Comparison of ENCODE assay signal across 19 cellular contexts in the genomic region with DNA sequence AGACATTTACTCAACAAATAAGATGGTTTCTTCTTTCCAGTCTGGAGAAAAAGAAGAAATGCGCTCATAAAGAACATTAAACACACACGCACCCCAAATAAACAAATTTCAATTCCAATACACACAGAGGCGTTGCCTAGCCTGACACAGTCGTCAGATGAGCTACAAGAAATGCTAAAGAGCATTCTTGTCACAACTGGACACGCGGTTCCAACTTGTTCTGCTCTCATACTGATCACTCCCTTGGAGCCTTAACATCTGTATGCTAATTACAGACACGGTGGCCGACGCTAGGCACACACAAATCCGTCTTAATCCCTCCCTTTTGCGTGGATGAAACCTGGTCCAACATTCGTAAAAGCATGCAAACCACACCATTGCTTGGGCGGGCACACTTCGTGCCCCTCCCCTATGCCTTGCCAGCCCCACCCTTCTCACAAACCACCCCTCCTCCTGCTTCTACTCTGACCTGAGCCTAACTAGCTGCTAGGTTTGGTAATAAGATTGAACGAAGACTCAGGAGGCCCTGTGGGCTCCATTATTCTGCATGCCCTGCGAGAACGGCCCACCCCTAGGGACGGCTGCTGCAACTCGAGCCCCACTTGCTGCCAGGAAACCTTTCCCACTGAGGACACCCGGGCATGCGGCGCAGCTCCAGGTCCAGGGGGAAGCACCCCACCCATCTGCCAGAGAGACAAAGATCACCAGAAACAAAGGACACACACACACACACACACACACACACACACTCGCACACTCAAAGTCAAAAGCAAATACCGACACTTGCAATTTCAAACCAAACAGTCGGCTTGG. TPM values are rescaled to one million over a fixed set of nuclear protein-coding genes. Genes with fewer than 3 reads are reported as not detected.
DNase-seq lines count a peak whose midpoint lies in the region; ATAC-seq, FAIRE-seq and TF ChIP-seq lines count a peak whose summit lies in the region.
"Had no signal": no experiment of that assay in that cellular context is flagged by ENCODE, and none has a peak within 500 bp of the region (broad histone marks: within the 10 kb centered on the region; RNA-seq: fewer than 3 reads in every experiment).

No MANE protein-coding gene starts in this region.

- TF ChIP-seq CTCF in HepG2 (CRISPR knock-in tag; IDR thresholded peaks at IDR 0.05) (no peak), right lobe of liver (IDR thresholded peaks at IDR 0.05) (no peak)

- H2AFZ ChIP-seq in HepG2 (ENCODE audit: low read length): no peak overlapping the region

- H3K9me3 ChIP-seq in HepG2 (ENCODE audit: low read length) (no peaks in the 10 kb centered on the region), right lobe of liver (no peaks in the 10 kb centered on the region), iPS-20b (ENCODE audit: insufficient read depth, low read depth, low read length) (no peaks in the 10 kb centered on the region)
- H3K9me3 ChIP-seq: Peyer's patch, psoas muscle had no signal

- no peak for FAIRE-seq in HepG2 (lab: Jason Lieb, UNC)
- FAIRE-seq: D721Med, GM12891, keratinocyte had no signal

- H3K9ac ChIP-seq in HepG2 (ENCODE audit: insufficient read depth, low read depth, low read length) (no peak overlapping the region), iPS-20b (ENCODE audit: low read depth, low read length) (no peak overlapping the region)

- intact Hi-C loops in HepG2 (cut with micrococcal nuclease; ENCODE audit: unreplicated experiment): loop anchor here (2.0 kb wide), 1 partner anchor 49 kb away; no protein-coding TSS in a partner anchor
- intact Hi-C loops in right lobe of liver (cut with DNase I): no loop called here
- intact Hi-C loops in Right ventricle myocardium superior (cut with DNase I): no loop called here

- ATAC-seq in HepG2 (no peak; the same call in 2 of the 3 replicates), right lobe of liver (no peak), Right ventricle myocardium superior (ENCODE audit: poor library complexity) (no peak), GM21825 (IDR thresholded peaks at IDR 0.05; ENCODE audit: unreplicated experiment) (no peak), GM21423 (IDR thresholded peaks at IDR 0.05; ENCODE audit: unreplicated experiment) (no peak)
- ATAC-seq: psoas muscle had no signal

- TF ChIP-seq EP300 in HepG2 (IDR thresholded peaks at IDR 0.05; ENCODE audit: low read depth in 2 of 2, low read length in 2 of 2): no peak
- TF ChIP-seq EP300 in HepG2 (CRISPR knock-in tag; IDR thresholded peaks at IDR 0.05; ENCODE audit: borderline replicate concordance): no peak

- DNase-seq in HepG2 (ENCODE audit: low spot score) (no peak), right lobe of liver (no peak), SW480 (ENCODE audit: low spot score) (peak; percentile 17), GM19238 (ENCODE audit: insufficient read length, low spot score) (no peak), Right ventricle myocardium superior (no peak)
- DNase-seq: activated CD4-positive, alpha-beta T cell treated with anti-CD3 and anti-CD28 coated beads for 4 hours; activated T-cell treated with anti-CD3 and anti-CD28 coated beads, Interleukin-2, amount 50 U/mL, for 48 hours; amniotic stem cell; cortex of kidney; NCI-H446; Peyer's patch; psoas muscle had no signal

- no peak overlapping the region for H3K27ac ChIP-seq in HepG2 (ENCODE audit: extremely low read length, insufficient read depth, low read length)
- no peak overlapping the region for H3K27ac ChIP-seq in right lobe of liver
- no peak overlapping the region for H3K27ac ChIP-seq in iPS-20b (ENCODE audit: low read length)
- H3K27ac ChIP-seq: Peyer's patch, psoas muscle had no signal

- no TSS peak for BruUV-seq in HepG2 (replicated peaks; lab: Mats Ljungman, UMichigan)

- TF ChIP-seq RAD21 in HepG2 (CRISPR knock-in tag; IDR thresholded peaks at IDR 0.05): no peak

- no peaks in the 10 kb centered on the region for H4K20me1 ChIP-seq in HepG2 (ENCODE audit: insufficient read depth, low read length)

- no peaks in the 10 kb centered on the region for H3K79me2 ChIP-seq in HepG2 (ENCODE audit: insufficient read depth, low read length)

- H3K27me3 ChIP-seq in HepG2 (ENCODE audit: control insufficient read depth in 1 of 2, insufficient read depth in 2 of 2, low read length in 2 of 2) (peaks cover 5 to 67% of the 10 kb centered on the region in 2 experiments; a peak in 4 of 5 replicates), right lobe of liver (peaks cover 0 to 12% of the 10 kb centered on the region in 2 donors), iPS-20b (ENCODE audit: insufficient read depth, low read length) (peaks cover 92% of the 10 kb centered on the region)

- no peak overlapping the region for H3K4me2 ChIP-seq in HepG2 (ENCODE audit: low read depth, low read length)

- H3K36me3 ChIP-seq in HepG2 (replicated peaks in 1 of 2; ENCODE audit: control insufficient read depth in 1 of 2, insufficient read depth in 2 of 2, low read length in 2 of 2) (no peaks in the 10 kb centered on the region), right lobe of liver (no peaks in the 10 kb centered on the region), iPS-20b (ENCODE audit: insufficient read depth, low read depth, low read length) (no peaks in the 10 kb centered on the region)
- H3K36me3 ChIP-seq: Peyer's patch had no signal

- TF ChIP-seq POLR2A in HepG2 (IDR thresholded peaks at IDR 0.05; ENCODE audit: insufficient read depth in 1 of 2, low read depth in 2 of 2, low read length in 2 of 2) (no peak), right lobe of liver (IDR thresholded peaks at IDR 0.05) (no peak)

- CTCF ChIA-PET in HepG2 (lab: Yijun Ruan, JAX; ENCODE audit: low intra/inter-chr PET ratio, low total read pairs): no interaction called here

- 0 out of 2 replicates have a peak, but pooled peaks cover 8% of the 10 kb centered on the region for H3K4me1 ChIP-seq in HepG2 (ENCODE audit: insufficient read depth, low read length)
- peaks cover 0 to 11% (median 0%) of the 10 kb centered on the region in 4 donors for H3K4me1 ChIP-seq in right lobe of liver
- 0 out of 2 replicates have a peak, but pooled peaks cover 5% of the 10 kb centered on the region for H3K4me1 ChIP-seq in iPS-20b (ENCODE audit: insufficient read depth, low read length)
- H3K4me1 ChIP-seq: psoas muscle had no signal

- in situ Hi-C loops in HepG2 (cut with HindIII; ENCODE audit: extremely low pct_ligation_motif_present, low pct_unique_long_range_greater_than_20kb): no loop called here

- H3K4me3 ChIP-seq in HepG2 (replicated peaks in 1 of 3; ENCODE audit: insufficient read depth in 1 of 3, low read depth in 2 of 3, low read length in 3 of 3) (no peak overlapping the region), right lobe of liver (no peak overlapping the region), iPS-20b (ENCODE audit: low read length) (peak overlapping the region; percentile 75; the same call in 1 of the 2 replicates)

- 36% methylated on average over 15 of the region's 25 CpGs for whole genome bisulfite sequencing in HepG2 (ENCODE audit: low lambda C conversion rate)
- 26% methylated on average over 21 of the region's 25 CpGs for WGBS in right lobe of liver (ENCODE audit: insufficient coverage, low coverage, low lambda C conversion rate, missing lambda C conversion rate)

- POLR2A ChIA-PET in HepG2 (lab: Yijun Ruan, JAX): no interaction called here

TF ChIP-seq in HepG2, 621 proteins besides CTCF, POLR2A, EP300 and RAD21:
- TF ChIP-seq, protein P1, sequence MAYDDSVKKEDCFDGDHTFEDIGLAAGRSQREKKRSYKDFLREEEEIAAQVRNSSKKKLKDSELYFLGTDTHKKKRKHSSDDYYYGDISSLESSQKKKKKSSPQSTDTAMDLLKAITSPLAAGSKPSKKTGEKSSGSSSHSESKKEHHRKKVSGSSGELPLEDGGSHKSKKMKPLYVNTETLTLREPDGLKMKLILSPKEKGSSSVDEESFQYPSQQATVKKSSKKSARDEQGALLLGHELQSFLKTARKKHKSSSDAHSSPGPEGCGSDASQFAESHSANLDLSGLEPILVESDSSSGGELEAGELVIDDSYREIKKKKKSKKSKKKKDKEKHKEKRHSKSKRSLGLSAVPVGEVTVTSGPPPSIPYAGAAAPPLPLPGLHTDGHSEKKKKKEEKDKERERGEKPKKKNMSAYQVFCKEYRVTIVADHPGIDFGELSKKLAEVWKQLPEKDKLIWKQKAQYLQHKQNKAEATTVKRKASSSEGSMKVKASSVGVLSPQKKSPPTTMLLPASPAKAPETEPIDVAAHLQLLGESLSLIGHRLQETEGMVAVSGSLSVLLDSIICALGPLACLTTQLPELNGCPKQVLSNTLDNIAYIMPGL (CRISPR knock-in tag; IDR thresholded peaks at IDR 0.05; ENCODE audit: borderline replicate concordance in 1 of 2, low read depth in 1 of 2): no peak
- TF ChIP-seq SOX6 (IDR thresholded peaks at IDR 0.05): no peak
- peak; percentile 50; the same call in 1 of the 2 replicates for TF ChIP-seq SOX6 (CRISPR knock-in tag; IDR thresholded peaks at IDR 0.05)
- peak; percentile 24; the same call in 1 of the 2 replicates for TF ChIP-seq SOX13 (IDR thresholded peaks at IDR 0.05)
- TF ChIP-seq SOX13 (CRISPR knock-in tag; conservative IDR thresholded peaks at IDR 0.05 in 1 of 2, IDR thresholded peaks at IDR 0.05 in 1 of 2): no peak

RNA-seq across cellular contexts. Expression of gene KCNK10, which starts 1.2 kb away (rescaled TPM):
- total RNA-seq in HepG2 (2016; rRNA removed; fragmentation: Illumina TruSeq; extraction: Trizol) (not detected in 2 replicates), right lobe of liver (not detected), Right ventricle myocardium superior (not detected)
- total RNA-seq in HepG2 (2016; cell fraction: cytosol; rRNA removed; fragmentation: Illumina TruSeq; extraction: Trizol; ENCODE audit: low read depth): not detected in 2 replicates
- total RNA-seq in HepG2 (2016; cell fraction: insoluble cytoplasmic fraction; rRNA removed; fragmentation: Illumina TruSeq; extraction: Trizol): not detected in 2 replicates
- not detected in 2 replicates for total RNA-seq in HepG2 (2016; cell fraction: membrane; rRNA removed; fragmentation: Illumina TruSeq; extraction: Trizol)
- total RNA-seq in HepG2 (2016; cell fraction: nucleus; rRNA removed; fragmentation: Illumina TruSeq; extraction: Trizol): not detected in 2 replicates
- not detected in 2 replicates for polyA plus RNA-seq in HepG2 (2011; rRNA removed)
- polyA plus RNA-seq in HepG2 (2011; cell fraction: cytosol; rRNA removed): not detected in 2 replicates
- not detected in 2 replicates for polyA plus RNA-seq in HepG2 (2011; cell fraction: nucleus; rRNA removed)
- polyA plus RNA-seq in HepG2 (2012): not detected in 2 replicates
- polyA plus RNA-seq in HepG2 (2016; cell fraction: cytosol; fragmentation: Illumina TruSeq; extraction: Trizol; ENCODE audit: low read depth): not detected in 2 replicates
- not detected in 2 replicates for polyA plus RNA-seq in HepG2 (2016; cell fraction: insoluble cytoplasmic fraction; fragmentation: Illumina TruSeq; extraction: Trizol; ENCODE audit: low read depth)
- polyA plus RNA-seq in HepG2 (2016; cell fraction: membrane; fragmentation: Illumina TruSeq; extraction: Trizol; ENCODE audit: low read depth): not detected in 2 replicates
- not detected in 2 replicates for polyA plus RNA-seq in HepG2 (2016; cell fraction: nucleus; fragmentation: Illumina TruSeq; extraction: Trizol; ENCODE audit: insufficient read depth, low read depth)
- polyA minus RNA-seq in HepG2 (2011; rRNA and poly(A)+ RNA removed; ENCODE audit: low replicate concordance): not detected in 2 replicates
- not detected in 2 replicates for polyA minus RNA-seq in HepG2 (2011; cell fraction: cytosol; rRNA and poly(A)+ RNA removed)
- polyA minus RNA-seq in HepG2 (2011; cell fraction: nucleus; rRNA and poly(A)+ RNA removed): not detected in 2 replicates
- total RNA-seq: psoas muscle, ureter had no signal
